In the genomic region with DNA sequence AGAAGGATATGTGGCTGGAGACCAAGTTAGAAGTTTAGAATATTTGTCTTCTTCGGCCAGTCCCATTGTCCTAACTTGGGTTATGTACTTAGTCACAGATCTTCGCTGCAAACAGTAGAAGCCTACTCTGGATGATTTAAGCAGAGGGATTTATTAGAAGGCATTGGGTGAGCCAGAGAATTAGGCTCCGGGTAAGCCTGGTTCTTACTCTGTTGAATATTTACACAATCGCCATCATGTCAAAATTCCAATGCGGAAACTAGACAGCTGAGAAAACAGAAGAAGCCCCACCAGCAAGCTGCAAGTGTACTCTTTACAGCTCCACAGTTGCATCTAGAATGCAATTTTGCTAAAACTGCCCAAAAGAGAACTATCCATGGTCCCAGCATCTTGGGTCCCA, we compare ENCODE assay signal across 3 cellular contexts.
"Had no signal": no experiment of that assay in that cellular context is flagged by ENCODE, and none has a peak within 500 bp of the region (broad histone marks: within the 10 kb centered on the region; RNA-seq: fewer than 3 reads in every experiment).

No MANE protein-coding gene starts in this region.

- DNase-seq: GDM1, GF-D8 had no signal

- H3K4me3 ChIP-seq: GM12878 had no signal
